10 cellular contexts compared by ENCODE assay signal in genomic region chr9:113012492-113012891, GRCh38. TPM values are rescaled to one million over a fixed set of nuclear protein-coding genes. Genes with fewer than 3 reads are reported as not detected.
DNase-seq lines count a peak whose midpoint lies in the region; ATAC-seq and TF ChIP-seq lines count a peak whose summit lies in the region.
"Had no signal": no experiment of that assay in that cellular context is flagged by ENCODE, and none has a peak within 500 bp of the region (broad histone marks: within the 10 kb centered on the region; RNA-seq: fewer than 3 reads in every experiment).

No MANE protein-coding gene starts in this region.

- no peak overlapping the region for H3K27ac Mint-ChIP-seq in osteocyte (ENCODE audit: unreplicated experiment)

- no peak overlapping the region for H3K9ac ChIP-seq in fibroblast of lung (ENCODE audit: insufficient read depth, low read length)

- H2AFZ ChIP-seq in PC-9 (no peak overlapping the region), fibroblast of lung (ENCODE audit: low read length) (peak overlapping the region; percentile 4)

- H3K27me3 Mint-ChIP-seq in osteocyte (ENCODE audit: unreplicated experiment), result no peaks in the 10 kb centered on the region

- no peak for ATAC-seq in GM18867 (IDR thresholded peaks at IDR 0.05; ENCODE audit: unreplicated experiment)

- intact Hi-C loops in PC-9 (cut with micrococcal nuclease; ENCODE audit: unreplicated experiment), result no loop called here

- H4K20me1 ChIP-seq in DOHH2 (ENCODE audit: control insufficient read depth, insufficient read depth, low read depth, low read length), result no peaks in the 10 kb centered on the region
- H4K20me1 ChIP-seq in PC-9 (ENCODE audit: insufficient read depth), result no peaks in the 10 kb centered on the region
- H4K20me1 ChIP-seq in fibroblast of lung (ENCODE audit: control insufficient read depth, extremely low read depth, insufficient read depth, low read length), result no peaks in the 10 kb centered on the region

- H3K36me3 ChIP-seq in DOHH2 (ENCODE audit: control insufficient read depth, low read length) (no peaks in the 10 kb centered on the region), PC-9 (ENCODE audit: low read depth) (no peaks in the 10 kb centered on the region), fibroblast of lung (ENCODE audit: control insufficient read depth, insufficient read depth, low read length) (no peaks in the 10 kb centered on the region)

- H3K4me3 ChIP-seq in DOHH2 (ENCODE audit: low read length) (peak overlapping the region; percentile 52; the same call in 1 of the 2 replicates), PC-9 (peak overlapping the region; percentile 45; the same call in 1 of the 2 replicates), fibroblast of lung (replicated peaks in 1 of 4; ENCODE audit: control extremely low read depth in 1 of 4, insufficient read depth in 1 of 4, low read depth in 3 of 4, low read length in 4 of 4) (peak overlapping the region in 3 of 4 experiments; percentile 41 to 74 (median 63))

- H3F3A ChIP-seq in DOHH2 (ENCODE audit: control insufficient read depth, insufficient read depth) (no peaks in the 10 kb centered on the region), PC-9 (ENCODE audit: insufficient read depth, low read depth) (no peaks in the 10 kb centered on the region)

- CTCF ChIA-PET in PC-9 (lab: Charles Lee), result no interaction called here

- peaks cover 9% of the 10 kb centered on the region for H3K36me3 Mint-ChIP-seq in osteocyte (ENCODE audit: unreplicated experiment)

- no peaks in the 10 kb centered on the region for H3K79me2 ChIP-seq in DOHH2 (ENCODE audit: control insufficient read depth, low read length)
- no peaks in the 10 kb centered on the region for H3K79me2 ChIP-seq in PC-9 (ENCODE audit: low read depth)
- H3K79me2 ChIP-seq in fibroblast of lung (ENCODE audit: control insufficient read depth, insufficient read depth, low read length), result no peaks in the 10 kb centered on the region

- DNase-seq in PC-9, result no peak
- DNase-seq in fibroblast of lung (ENCODE audit: low read depth in 2 of 2), result no peak
- no peak for DNase-seq in osteocyte (ENCODE audit: extremely low spot score, unreplicated experiment)
- no peak for DNase-seq in cerebellar nuclear complex (lab: John Stamatoyannopoulos, UW)
- no peak for DNase-seq in NCI-H774 (lab: John Stamatoyannopoulos, UW)
- DNase-seq in activated T-cell treated with anti-CD3 and anti-CD28 coated beads for 4 hours, result no peak
- DNase-seq: DND-41 had no signal

- H3K27me3 ChIP-seq in DOHH2 (ENCODE audit: control insufficient read depth, low read length) (no peaks in the 10 kb centered on the region), PC-9 (ENCODE audit: insufficient read depth, low read depth) (peaks cover 9% of the 10 kb centered on the region; the same call in 1 of the 2 replicates), fibroblast of lung (ENCODE audit: control insufficient read depth, insufficient read depth, low read length) (no peaks in the 10 kb centered on the region)

- no peaks in the 10 kb centered on the region for H3K9me2 ChIP-seq in DOHH2 (replicated peaks; ENCODE audit: control insufficient read depth, low read length)
- H3K9me2 ChIP-seq in PC-9 (ENCODE audit: insufficient read depth), result no peaks in the 10 kb centered on the region

- peaks cover 10% of the 10 kb centered on the region for H3K4me1 Mint-ChIP-seq in osteocyte (ENCODE audit: unreplicated experiment)

- H3K27ac ChIP-seq in DOHH2 (ENCODE audit: low read depth, low read length) (no peak overlapping the region), PC-9 (no peak overlapping the region), fibroblast of lung (ENCODE audit: insufficient read depth, low read length) (no peak overlapping the region)
- H3K27ac ChIP-seq: epithelial cell of prostate had no signal

- H3K4me2 ChIP-seq in DOHH2 (ENCODE audit: low read length) (peak overlapping the region; percentile 34; the same call in 1 of the 2 replicates), PC-9 (peak overlapping the region; percentile 67), fibroblast of lung (ENCODE audit: extremely low read depth, insufficient read depth, low read length) (peak overlapping the region; percentile 62)

- H3K4me3 Mint-ChIP-seq in osteocyte (ENCODE audit: unreplicated experiment), result peak overlapping the region; percentile 86

- H3K9me3 Mint-ChIP-seq in osteocyte (ENCODE audit: unreplicated experiment), result peaks cover 39% of the 10 kb centered on the region

- POLR2A ChIA-PET in PC-9 (lab: Charles Lee; ENCODE audit: unreplicated experiment), result no interaction called here

- TF ChIP-seq CTCF in DOHH2 (IDR thresholded peaks at IDR 0.05; ENCODE audit: low read depth, low read length, poor library complexity, severe bottlenecking) (no peak), PC-9 (conservative IDR thresholded peaks at IDR 0.05) (no peak), fibroblast of lung (conservative IDR thresholded peaks at IDR 0.05 in 1 of 2, IDR thresholded peaks at IDR 0.05 in 1 of 2; ENCODE audit: low read depth in 1 of 2, low read length in 2 of 2) (no peak), osteocyte (IDR thresholded peaks at IDR 0.05) (no peak)

- BruUV-seq in PC-9 (replicated peaks; lab: Mats Ljungman, UMichigan), result no TSS peak

- no peaks in the 10 kb centered on the region for H3K4me1 ChIP-seq in DOHH2 (ENCODE audit: control insufficient read depth, low read length)
- no peaks in the 10 kb centered on the region for H3K4me1 ChIP-seq in PC-9 (replicated peaks; ENCODE audit: insufficient read depth)
- H3K4me1 ChIP-seq in fibroblast of lung (ENCODE audit: control insufficient read depth, extremely low read depth, insufficient read depth, low read length), result no peaks in the 10 kb centered on the region

- H3K9me3 ChIP-seq in DOHH2 (ENCODE audit: control insufficient read depth, insufficient read depth, low read length), result peaks cover 5% of the 10 kb centered on the region; the same call in 1 of the 2 replicates
- H3K9me3 ChIP-seq in PC-9 (ENCODE audit: insufficient read depth, low read depth), result no peaks in the 10 kb centered on the region
- no peaks in the 10 kb centered on the region for H3K9me3 ChIP-seq in fibroblast of lung (ENCODE audit: control insufficient read depth, insufficient read depth, low read depth, low read length)

RNA-seq across cellular contexts. Expression of gene ZNF883, which starts 0.5 kb away (rescaled TPM):
- total RNA-seq in PC-9 (2021), result 1.7 and 2.2 TPM in 2 replicates
- total RNA-seq in fibroblast of lung, result 6.2 and 9.7 TPM in 2 replicates
- polyA plus RNA-seq in fibroblast of lung, result 2.5 and 3.1 TPM in 2 replicates
- polyA plus RNA-seq in fibroblast of lung (2012), result 1.5 and 1.9 TPM in 2 replicates
- 0.85 and 2.2 TPM in 2 replicates for polyA minus RNA-seq in fibroblast of lung (ENCODE audit: low replicate concordance)
- 6.4 and 7.3 TPM in 2 replicates for total RNA-seq in osteocyte

RNA-seq across cellular contexts. Expression of gene ZFP37, which starts 44.0 kb away (rescaled TPM):
- total RNA-seq in PC-9 (2021), result 0.81 and 0.90 TPM in 2 replicates
- 2.8 and 5.1 TPM in 2 replicates for total RNA-seq in fibroblast of lung
- polyA plus RNA-seq in fibroblast of lung, result 1.4 and 1.5 TPM in 2 replicates
- 1.9 TPM in 2 replicates for polyA plus RNA-seq in fibroblast of lung (2012)
- not detected in 2 replicates for polyA minus RNA-seq in fibroblast of lung (ENCODE audit: low replicate concordance)
- total RNA-seq in osteocyte, result 5.9 and 7.0 TPM in 2 replicates
